Comparison of ENCODE assay signal across 17 cellular contexts in the genomic region with DNA sequence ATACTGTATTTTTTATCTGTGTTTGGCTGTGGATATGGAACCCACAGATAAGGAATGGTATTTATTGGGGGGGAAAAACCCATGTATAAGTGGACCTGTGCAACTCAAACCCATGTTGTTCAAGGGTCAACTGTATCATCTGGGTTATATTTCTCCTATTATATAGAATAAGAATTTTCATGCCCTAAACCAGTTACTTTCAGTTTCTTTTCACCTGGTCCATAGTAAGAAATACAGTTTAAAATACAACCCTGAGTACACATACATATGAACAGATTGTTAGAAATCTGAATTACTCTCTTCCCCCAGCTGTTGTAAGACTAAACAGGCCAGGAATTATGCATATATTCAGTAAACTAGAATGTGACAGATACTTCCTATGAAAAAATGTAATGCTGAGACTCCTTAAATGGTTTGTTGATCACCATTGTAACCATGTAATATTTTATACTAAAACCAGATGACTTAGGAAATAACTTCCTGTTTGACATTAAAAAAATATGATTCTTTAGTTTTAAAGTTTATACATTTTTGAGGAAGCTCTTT. TPM values are rescaled to one million over a fixed set of nuclear protein-coding genes. Genes with fewer than 3 reads are reported as not detected.
A peak's percentile ranks its signal among the peaks of the same experiment; 100 is the strongest.
DNase-seq lines count a peak whose midpoint lies in the region; ATAC-seq and TF ChIP-seq lines count a peak whose summit lies in the region.
"Had no signal": no experiment of that assay in that cellular context is flagged by ENCODE, and none has a peak within 500 bp of the region (broad histone marks: within the 10 kb centered on the region; RNA-seq: fewer than 3 reads in every experiment).

No MANE protein-coding gene starts in this region.

- H3K36me3 Mint-ChIP-seq in stimulated activated naive CD8-positive, alpha-beta T cell treated with anti-CD3 and anti-CD28 coated beads, Interleukin-15, Interleukin-2, amounts not matched to agents 100 ng/mL and 50 ng/mL, for 24 hours (ENCODE audit: low read depth) = peaks cover 19% of the 10 kb centered on the region

- no peaks in the 10 kb centered on the region for H3K27me3 ChIP-seq in upper lobe of right lung
- H3K27me3 ChIP-seq: BLaER1 treated with 17β-estradiol and CSF1 and Interleukin-3, amounts not matched to agents 10 nM and 100 nM had no signal

- TF ChIP-seq CTCF in fibroblast of pulmonary artery (IDR thresholded peaks at IDR 0.05; ENCODE audit: low read length, missing control alignments) (no peak), upper lobe of right lung (IDR thresholded peaks at IDR 0.05) (no peak)

- H3K4me1 Mint-ChIP-seq in stimulated activated naive CD8-positive, alpha-beta T cell treated with anti-CD3 and anti-CD28 coated beads, Interleukin-15, Interleukin-2, amounts not matched to agents 100 ng/mL and 50 ng/mL, for 24 hours (ENCODE audit: low read depth) = peaks cover 27% of the 10 kb centered on the region

- H3K4me3 ChIP-seq in fibroblast of pulmonary artery (replicated peaks; ENCODE audit: low read depth, low read length) (no peak overlapping the region), upper lobe of right lung (peak overlapping the region; percentile 1)
- H3K4me3 ChIP-seq: BLaER1 treated with 17β-estradiol and CSF1 and Interleukin-3, amounts not matched to agents 10 nM and 100 nM had no signal

- no peak overlapping the region for H3K27ac Mint-ChIP-seq in stimulated activated naive CD8-positive, alpha-beta T cell treated with anti-CD3 and anti-CD28 coated beads, Interleukin-15, Interleukin-2, amounts not matched to agents 100 ng/mL and 50 ng/mL, for 24 hours
- H3K27ac Mint-ChIP-seq: progenitor cell of endocrine pancreas had no signal

- intact Hi-C loops in upper lobe of right lung (cut with DNase I) = no loop called here

- H3K4me1 ChIP-seq in upper lobe of right lung = peaks cover 4% of the 10 kb centered on the region

- no peaks in the 10 kb centered on the region for H3K27me3 Mint-ChIP-seq in stimulated activated naive CD8-positive, alpha-beta T cell treated with anti-CD3 and anti-CD28 coated beads, Interleukin-15, Interleukin-2, amounts not matched to agents 100 ng/mL and 50 ng/mL, for 24 hours
- H3K27me3 Mint-ChIP-seq: progenitor cell of endocrine pancreas had no signal

- H3K9me3 Mint-ChIP-seq in stimulated activated naive CD8-positive, alpha-beta T cell treated with anti-CD3 and anti-CD28 coated beads, Interleukin-15, Interleukin-2, amounts not matched to agents 100 ng/mL and 50 ng/mL, for 24 hours = no peaks in the 10 kb centered on the region

- DNase-seq in stimulated activated naive CD8-positive, alpha-beta T cell treated with anti-CD3 and anti-CD28 coated beads, Interleukin-15, Interleukin-2, amounts not matched to agents 100 U/mL and 50 U/mL, for 24 hours = no peak
- DNase-seq in OCI-M1 (lab: John Stamatoyannopoulos, UW) (peak; percentile 54), fibroblast of pulmonary artery (ENCODE audit: low read depth) (peak; percentile 23), upper lobe of right lung (no peak), NCI-H524 treated with DMSO at 0.1 percent for 48 hours (lab: John Stamatoyannopoulos, UW) (no peak), anterior cingulate cortex (lab: John Stamatoyannopoulos, UW) (no peak)
- DNase-seq: activated naive CD4-positive, alpha-beta T cell; glutamatergic neuron; GOT3; NCI-H1105; NCI-H526; stimulated activated naive CD4-positive, alpha-beta T cell had no signal

- no peaks in the 10 kb centered on the region for H3K9me3 ChIP-seq in upper lobe of right lung

- no peak for ATAC-seq in stimulated activated naive CD8-positive, alpha-beta T cell treated with anti-CD3 and anti-CD28 coated beads, Interleukin-15, Interleukin-2, amounts not matched to agents 100 U/mL and 50 U/mL, for 24 hours
- ATAC-seq in upper lobe of right lung (no peak), HG03159 (IDR thresholded peaks at IDR 0.05; ENCODE audit: unreplicated experiment) (no peak)

- H3K4me3 Mint-ChIP-seq in stimulated activated naive CD8-positive, alpha-beta T cell treated with anti-CD3 and anti-CD28 coated beads, Interleukin-15, Interleukin-2, amounts not matched to agents 100 ng/mL and 50 ng/mL, for 24 hours = peak overlapping the region; percentile 5

- no peak overlapping the region for H3K27ac ChIP-seq in upper lobe of right lung

- no peaks in the 10 kb centered on the region for H3K36me3 ChIP-seq in upper lobe of right lung

RNA-seq across cellular contexts. Expression of gene ZCWPW2, which starts 52.6 kb away (rescaled TPM):
- 0.96 TPM for total RNA-seq in upper lobe of right lung
- total RNA-seq: HT1080 had no signal

RNA-seq across cellular contexts. Expression of gene AZI2, which starts 52.7 kb away (rescaled TPM):
- total RNA-seq in upper lobe of right lung = 84.6 TPM

RNA-seq across cellular contexts. Expression of gene CMC1, which starts 54.5 kb away (rescaled TPM):
- 17.8 TPM for total RNA-seq in upper lobe of right lung

Comparison
In these comparisons a context has a peak if more than half of its experiments do, and no peak if none do; other contexts are left out.
1. DNase-seq: peak in OCI-M1 (single experiment) and fibroblast of pulmonary artery (single experiment); none in stimulated activated naive CD8-positive, alpha-beta T cell treated with anti-CD3 and anti-CD28 coated beads, Interleukin-15, Interleukin-2, amounts not matched to agents 100 U/mL and 50 U/mL, for 24 hours (single experiment), upper lobe of right lung (single experiment), NCI-H524 treated with DMSO at 0.1 percent for 48 hours (single experiment) and anterior cingulate cortex (0 of 58).